ENCODE assay signal across 21 cellular contexts in the genomic region with DNA sequence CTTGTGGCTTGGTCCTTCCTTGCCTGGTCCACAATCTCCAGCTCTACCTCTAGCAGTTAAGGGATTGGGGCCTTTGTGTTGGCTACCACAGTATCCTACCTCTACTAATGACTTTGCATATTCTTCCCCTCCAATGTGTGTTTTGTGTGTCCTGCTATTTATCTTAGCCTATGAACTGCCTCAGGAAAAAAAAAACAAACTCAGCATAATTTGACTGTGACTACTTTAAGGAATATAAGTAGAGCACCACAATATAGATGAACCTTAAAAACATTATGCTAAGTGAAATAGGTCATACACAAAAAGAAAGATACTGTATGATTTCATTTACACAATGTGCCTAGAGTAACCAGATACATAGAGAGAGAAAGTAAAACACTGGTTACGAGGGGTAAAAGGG.
DNase-seq lines count a peak whose midpoint lies in the region; ATAC-seq, FAIRE-seq and TF ChIP-seq lines count a peak whose summit lies in the region.
"Had no signal": no experiment of that assay in that cellular context is flagged by ENCODE, and none has a peak within 500 bp of the region (broad histone marks: within the 10 kb centered on the region; RNA-seq: fewer than 3 reads in every experiment).

No MANE protein-coding gene starts in this region.

- no peak for TF ChIP-seq RAD21 in HepG2 (CRISPR knock-in tag; IDR thresholded peaks at IDR 0.05)
- no peak for TF ChIP-seq RAD21 in K562 (CRISPR knock-in tag; conservative IDR thresholded peaks at IDR 0.05 in 1 of 2, IDR thresholded peaks at IDR 0.05 in 1 of 2)

- no peak overlapping the region for H2AFZ ChIP-seq in HepG2 (ENCODE audit: low read length)
- no peak overlapping the region for H2AFZ ChIP-seq in K562 (ENCODE audit: low read depth, low read length)

- WGBS in HepG2 (ENCODE audit: low lambda C conversion rate) = 2% methylated on average over 1 of the region's 1 CpG
- WGBS in right lobe of liver (ENCODE audit: insufficient coverage, low coverage, low lambda C conversion rate, missing lambda C conversion rate) = 53% methylated on average over 1 of the region's 1 CpG
- 0% methylated on average over 1 of the region's 1 CpG for WGBS in K562 (ENCODE audit: insufficient coverage, low coverage, missing lambda C conversion rate)

- no peaks in the 10 kb centered on the region for H3K27me3 ChIP-seq in HepG2 (ENCODE audit: control insufficient read depth in 1 of 2, insufficient read depth in 2 of 2, low read length in 2 of 2)
- H3K27me3 ChIP-seq in right lobe of liver = no peaks in the 10 kb centered on the region
- no peaks in the 10 kb centered on the region for H3K27me3 ChIP-seq in K562 (ENCODE audit: control insufficient read depth in 2 of 2, insufficient read depth in 2 of 2, low read length in 2 of 2)
- H3K27me3 ChIP-seq: BE2C, BLaER1 had no signal

- no peak for DNase-seq in HepG2 (ENCODE audit: low spot score)
- DNase-seq in right lobe of liver = no peak
- no peak for DNase-seq in K562 (ENCODE audit: extremely low read depth in 1 of 4, low spot score in 3 of 4)
- no peak for DNase-seq in NCI-H2107 treated with DMSO at 0.1 percent for 48 hours (lab: John Stamatoyannopoulos, UW; ENCODE audit: unreplicated experiment)
- no peak for DNase-seq in cortex of kidney (lab: John Stamatoyannopoulos, UW)
- DNase-seq: ACHN; BE2C; C1 segment of cervical spinal cord; Caco-2; Calu3; CD4-positive, alpha-beta T cell; CD8-positive, alpha-beta T cell; DMS79 treated with DMSO at 0.1 percent for 48 hours; GF-D8 had no signal

- ATAC-seq in HepG2 (no peak), right lobe of liver (no peak), K562 (no peak)
- ATAC-seq: CD8-positive, alpha-beta T cell had no signal

- H4K20me1 ChIP-seq in HepG2 (ENCODE audit: insufficient read depth, low read length) = no peaks in the 10 kb centered on the region
- H4K20me1 ChIP-seq in K562 (replicated peaks; ENCODE audit: control insufficient read depth, insufficient read depth, low read length) = no peaks in the 10 kb centered on the region
- H4K20me1 ChIP-seq: BLaER1 had no signal

- H3K27ac ChIP-seq in HepG2 (ENCODE audit: extremely low read length, insufficient read depth, low read length) (no peak overlapping the region), right lobe of liver (no peak overlapping the region), HEK293 (ENCODE audit: extremely low read depth, low read depth, low read length) (no peak overlapping the region), K562 (ENCODE audit: extremely low read depth, low read depth, low read length) (no peak overlapping the region)
- H3K27ac ChIP-seq: 22Rv1, BLaER1 had no signal

- no peak for TF ChIP-seq POLR2A in HepG2 (IDR thresholded peaks at IDR 0.05; ENCODE audit: insufficient read depth in 1 of 2, low read depth in 2 of 2, low read length in 2 of 2)
- no peak for TF ChIP-seq POLR2A in right lobe of liver (IDR thresholded peaks at IDR 0.05)
- TF ChIP-seq POLR2A in K562 (conservative IDR thresholded peaks at IDR 0.05) = no peak

- intact Hi-C loops in HepG2 (cut with micrococcal nuclease; ENCODE audit: unreplicated experiment) = no loop called here
- intact Hi-C loops in right lobe of liver (cut with DNase I) = no loop called here
- intact Hi-C loops in K562 (cut with micrococcal nuclease) = no loop called here

- in situ Hi-C loops in HepG2 (cut with HindIII; ENCODE audit: extremely low pct_ligation_motif_present, low pct_unique_long_range_greater_than_20kb) = no loop called here
- in situ Hi-C loops in K562 (cut with MboI) = no loop called here

- H3K9me3 ChIP-seq in HepG2 (ENCODE audit: low read length) (no peaks in the 10 kb centered on the region), right lobe of liver (no peaks in the 10 kb centered on the region), HEK293 (ENCODE audit: control insufficient read depth, insufficient read depth, low read depth, low read length) (no peaks in the 10 kb centered on the region), K562 (replicated peaks; ENCODE audit: control insufficient read depth, insufficient read depth, low read depth, low read length) (no peaks in the 10 kb centered on the region)
- H3K9me3 ChIP-seq: BE2C, BLaER1, Caco-2 had no signal

- TF ChIP-seq CTCF in HepG2 (CRISPR knock-in tag; IDR thresholded peaks at IDR 0.05) (no peak), right lobe of liver (IDR thresholded peaks at IDR 0.05) (no peak), HEK293 (tag by site-specific recombination; IDR thresholded peaks at IDR 0.05) (no peak), K562 (IDR thresholded peaks at IDR 0.05 in 2 of 3, conservative IDR thresholded peaks at IDR 0.05 in 1 of 3; ENCODE audit: insufficient read depth in 2 of 3, low read depth in 1 of 3, low read length in 3 of 3) (no peak)

- BruUV-seq in HepG2 (replicated peaks; lab: Mats Ljungman, UMichigan) (no TSS peak), K562 (replicated peaks; lab: Mats Ljungman, UMichigan) (no TSS peak)

- H3K4me2 ChIP-seq in HepG2 (ENCODE audit: low read depth, low read length) = no peak overlapping the region
- H3K4me2 ChIP-seq in K562 (ENCODE audit: insufficient read depth, low read length) = no peak overlapping the region

- POLR2A ChIA-PET in HepG2 (lab: Yijun Ruan, JAX) = no interaction called here
- POLR2A ChIA-PET in HEK293 (lab: Yijun Ruan, JAX) = no interaction called here
- POLR2A ChIA-PET in K562 (lab: Yijun Ruan, JAX) = no interaction called here

- H3K4me1 ChIP-seq in HepG2 (ENCODE audit: insufficient read depth, low read length) (no peaks in the 10 kb centered on the region), right lobe of liver (no peaks in the 10 kb centered on the region), HEK293 (ENCODE audit: control insufficient read depth, insufficient read depth, low read length) (no peaks in the 10 kb centered on the region), K562 (replicated peaks in 1 of 2; ENCODE audit: control insufficient read depth in 2 of 2, insufficient read depth in 2 of 2, low read length in 2 of 2) (no peaks in the 10 kb centered on the region)
- H3K4me1 ChIP-seq: BE2C, Caco-2 had no signal

- CTCF ChIA-PET in HepG2 (lab: Yijun Ruan, JAX; ENCODE audit: low intra/inter-chr PET ratio, low total read pairs) = no interaction called here
- CTCF ChIA-PET in HEK293 (lab: Yijun Ruan, JAX) = interaction anchor here (1.7 kb wide), 1 partner anchor 10 kb away, joined by 5 read pairs; no protein-coding TSS in a partner anchor
- CTCF ChIA-PET in K562 (lab: Yijun Ruan, JAX; ENCODE audit: low intra/inter-chr PET ratio) = no interaction called here

- no peaks in the 10 kb centered on the region for H3K36me3 ChIP-seq in HepG2 (replicated peaks in 1 of 2; ENCODE audit: control insufficient read depth in 1 of 2, insufficient read depth in 2 of 2, low read length in 2 of 2)
- no peaks in the 10 kb centered on the region for H3K36me3 ChIP-seq in right lobe of liver
- no peaks in the 10 kb centered on the region for H3K36me3 ChIP-seq in HEK293 (ENCODE audit: control insufficient read depth in 2 of 2, insufficient read depth in 1 of 2, low read length in 2 of 2)
- H3K36me3 ChIP-seq in K562 (ENCODE audit: control insufficient read depth, insufficient read depth, low read length) = no peaks in the 10 kb centered on the region
- H3K36me3 ChIP-seq: BE2C, BLaER1 had no signal

- H3K4me3 ChIP-seq in HepG2 (replicated peaks in 1 of 3; ENCODE audit: insufficient read depth in 1 of 3, low read depth in 2 of 3, low read length in 3 of 3) (no peak overlapping the region), right lobe of liver (no peak overlapping the region), HEK293 (ENCODE audit: low read depth, low read length) (no peak overlapping the region), K562 (no peak overlapping the region)
- H3K4me3 ChIP-seq: BLaER1 had no signal

- H3K9me1 ChIP-seq in K562 (ENCODE audit: control insufficient read depth, insufficient read depth, low read length) = no peaks in the 10 kb centered on the region

- H3K79me2 ChIP-seq in HepG2 (ENCODE audit: insufficient read depth, low read length) (no peaks in the 10 kb centered on the region), K562 (ENCODE audit: control insufficient read depth, insufficient read depth, low read length) (no peaks in the 10 kb centered on the region)

- no peak overlapping the region for H3K9ac ChIP-seq in HepG2 (ENCODE audit: insufficient read depth, low read depth, low read length)
- H3K9ac ChIP-seq in K562 (ENCODE audit: insufficient read depth in 1 of 2, low read depth in 2 of 2, low read length in 2 of 2) = no peak overlapping the region
- H3K9ac ChIP-seq: BLaER1 had no signal

- TF ChIP-seq EP300 in HepG2 (IDR thresholded peaks at IDR 0.05; ENCODE audit: low read depth in 2 of 2, low read length in 2 of 2) (no peak), HepG2 (CRISPR knock-in tag; IDR thresholded peaks at IDR 0.05; ENCODE audit: borderline replicate concordance) (no peak), K562 (IDR thresholded peaks at IDR 0.05; ENCODE audit: low read length) (no peak)

- FAIRE-seq in HepG2 (lab: Jason Lieb, UNC) (no peak), K562 (lab: Jason Lieb, UNC) (no peak)
- FAIRE-seq: D721Med, G401.6, GM12892, GM18507 had no signal

TF ChIP-seq in HepG2, 621 proteins besides CTCF, POLR2A, EP300 and RAD21 (continues in another document):
- no peak for TF ChIP-seq ZBTB7B (CRISPR knock-in tag; IDR thresholded peaks at IDR 0.05)
- no peak for TF ChIP-seq NCOA2 (CRISPR knock-in tag; IDR thresholded peaks at IDR 0.05)
- TF ChIP-seq MED1 (CRISPR knock-in tag; IDR thresholded peaks at IDR 0.05) = no peak
- TF ChIP-seq HDAC2 (CRISPR knock-in tag; IDR thresholded peaks at IDR 0.05) = no peak
- no peak for TF ChIP-seq HHEX (CRISPR knock-in tag; IDR thresholded peaks at IDR 0.05)
- TF ChIP-seq MAFF (IDR thresholded peaks at IDR 0.05; ENCODE audit: low read depth, low read length) = peak; percentile 83
- TF ChIP-seq RELA (CRISPR knock-in tag; IDR thresholded peaks at IDR 0.05) = no peak

TF ChIP-seq in HEK293, 187 proteins besides CTCF, POLR2A, EP300 and RAD21 (continues in another document):
- no peak for TF ChIP-seq ZFP37 (tag by site-specific recombination; IDR thresholded peaks at IDR 0.05)
- TF ChIP-seq SCRT2 (tag by site-specific recombination; IDR thresholded peaks at IDR 0.05) = no peak
- no peak for TF ChIP-seq ZNF155 (tag by site-specific recombination; IDR thresholded peaks at IDR 0.05)
- no peak for TF ChIP-seq ZNF433 (tag by site-specific recombination; IDR thresholded peaks at IDR 0.05; ENCODE audit: low read depth)

TF ChIP-seq in K562, 482 proteins besides CTCF, POLR2A, EP300 and RAD21 (continues in another document):
- TF ChIP-seq MAFK (IDR thresholded peaks at IDR 0.05; ENCODE audit: low read length) = peak; percentile 28; the same call in 1 of the 2 replicates
